Comparison of ENCODE assay signal across 1 cellular context in the genomic region with DNA sequence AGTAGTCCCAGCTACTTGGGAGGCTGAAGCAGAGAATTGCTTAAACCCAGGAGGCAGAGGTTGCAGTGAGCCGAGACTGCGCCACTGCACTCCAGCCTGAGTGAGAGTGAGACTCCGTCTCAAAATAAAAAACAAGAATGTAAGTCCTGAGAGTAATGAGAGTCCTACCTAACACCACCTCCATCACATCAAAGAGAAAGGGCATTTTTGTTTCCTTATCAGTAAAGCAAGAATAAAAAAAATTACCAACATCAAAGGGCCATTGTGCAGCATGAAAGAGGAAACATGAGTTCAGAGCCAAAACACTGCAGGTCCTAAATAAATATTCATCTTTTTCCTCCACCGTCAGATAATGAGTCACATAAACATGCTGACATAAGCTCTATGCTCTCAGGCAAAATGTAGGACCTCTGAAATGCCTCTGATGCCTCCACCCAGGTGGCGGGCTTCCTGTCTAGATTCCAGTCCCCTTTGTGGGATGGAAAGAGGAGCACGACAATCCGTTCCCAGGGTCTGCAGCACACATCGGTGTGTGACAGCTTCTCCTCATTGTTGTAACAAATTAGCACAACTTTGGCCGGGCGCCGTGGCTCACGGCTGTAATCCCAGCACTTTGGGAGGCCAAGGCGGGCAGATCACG.
A peak's percentile ranks its signal among the peaks of the same experiment; 100 is the strongest.
TF ChIP-seq lines count a peak whose summit lies in the region.

No MANE protein-coding gene starts in this region.

TF ChIP-seq in IMR-90, 13 proteins besides CTCF, POLR2A, EP300 and RAD21:
- TF ChIP-seq RFX5 (IDR thresholded peaks at IDR 0.05; ENCODE audit: low read depth, low read length) (no peak), CEBPB (IDR thresholded peaks at IDR 0.05; ENCODE audit: low read depth, low read length) (no peak), NFE2L2 (IDR thresholded peaks at IDR 0.05; ENCODE audit: low read depth, low read length) (no peak), SMC3 (IDR thresholded peaks at IDR 0.05; ENCODE audit: low read depth, low read length) (no peak), FOS (IDR thresholded peaks at IDR 0.05; ENCODE audit: low read depth, low read length) (peak; percentile 83), CHD1 (IDR thresholded peaks at IDR 0.05; ENCODE audit: low read depth, low read length) (no peak), RCOR1 (IDR thresholded peaks at IDR 0.05; ENCODE audit: insufficient replicate concordance, low read length) (no peak), MAZ (IDR thresholded peaks at IDR 0.05; ENCODE audit: borderline replicate concordance, low read depth, low read length) (no peak), MAFK (IDR thresholded peaks at IDR 0.05; ENCODE audit: low read depth, low read length) (peak; percentile 96), BHLHE40 (IDR thresholded peaks at IDR 0.05; ENCODE audit: low read depth, low read length) (0 out of 2 replicates have a peak, but pooled peaks have one; percentile 14)
- TF ChIP-seq, protein P1, sequence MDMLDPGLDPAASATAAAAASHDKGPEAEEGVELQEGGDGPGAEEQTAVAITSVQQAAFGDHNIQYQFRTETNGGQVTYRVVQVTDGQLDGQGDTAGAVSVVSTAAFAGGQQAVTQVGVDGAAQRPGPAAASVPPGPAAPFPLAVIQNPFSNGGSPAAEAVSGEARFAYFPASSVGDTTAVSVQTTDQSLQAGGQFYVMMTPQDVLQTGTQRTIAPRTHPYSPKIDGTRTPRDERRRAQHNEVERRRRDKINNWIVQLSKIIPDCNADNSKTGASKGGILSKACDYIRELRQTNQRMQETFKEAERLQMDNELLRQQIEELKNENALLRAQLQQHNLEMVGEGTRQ (IDR thresholded peaks at IDR 0.05; ENCODE audit: low read depth, low read length): no peak
